Comparison of ENCODE assay signal across 22 cellular contexts in genomic region chr13:112825875-112826274, GRCh38.
DNase-seq lines count a peak whose midpoint lies in the region; ATAC-seq and TF ChIP-seq lines count a peak whose summit lies in the region.
"Had no signal": no experiment of that assay in that cellular context is flagged by ENCODE, and none has a peak within 500 bp of the region (broad histone marks: within the 10 kb centered on the region; RNA-seq: fewer than 3 reads in every experiment).

No MANE protein-coding gene starts in this region.

- no peak overlapping the region for H3K4ac ChIP-seq in H9 (ENCODE audit: low read depth, low read length)

- no peak overlapping the region for H4K8ac ChIP-seq in H9 (replicated peaks; ENCODE audit: insufficient read length, low read depth, low read length)

- no peak overlapping the region for H4K91ac ChIP-seq in H9 (ENCODE audit: insufficient read length, low read depth, low read length)

- H3K27me3 ChIP-seq in H9 (ENCODE audit: insufficient read depth, low read length): no peaks in the 10 kb centered on the region
- H3K27me3 ChIP-seq: BE2C, BLaER1 had no signal

- H3K27me3 Mint-ChIP-seq in H9 (ENCODE audit: low read depth): no peaks in the 10 kb centered on the region
- peaks cover 16% of the 10 kb centered on the region for H3K27me3 Mint-ChIP-seq in endothelial cell (ENCODE audit: unreplicated experiment)
- no peaks in the 10 kb centered on the region for H3K27me3 Mint-ChIP-seq in activated naive CD8-positive, alpha-beta T cell treated with anti-CD3 and anti-CD28 coated beads, Interleukin-2, amount 50 U/mL, for 24 hours
- H3K27me3 Mint-ChIP-seq: CD4-positive, CD25-positive, alpha-beta regulatory T cell had no signal

- H3K4me3 Mint-ChIP-seq in H9: no peak overlapping the region
- H3K4me3 Mint-ChIP-seq in endothelial cell (ENCODE audit: unreplicated experiment): peak overlapping the region; percentile 38
- no peak overlapping the region for H3K4me3 Mint-ChIP-seq in activated naive CD8-positive, alpha-beta T cell treated with anti-CD3 and anti-CD28 coated beads, Interleukin-2, amount 50 U/mL, for 24 hours
- H3K4me3 Mint-ChIP-seq: CD14-positive monocyte; CD4-positive, CD25-positive, alpha-beta regulatory T cell; CD8-positive, alpha-beta T cell had no signal

- no peak for DNase-seq in H9
- no peak for DNase-seq in endothelial cell (ENCODE audit: low spot score)
- peak; percentile 58 for DNase-seq in posterior vena cava (ENCODE audit: low spot score)
- DNase-seq in activated naive CD8-positive, alpha-beta T cell treated with anti-CD3 and anti-CD28 coated beads, Interleukin-2, amount 50 U/mL, for 24 hours: no peak
- DNase-seq in NCI-H187 (lab: John Stamatoyannopoulos, UW): no peak
- DNase-seq: 8988T; ACHN; BE2C; C1 segment of cervical spinal cord; CD4-positive, CD25-positive, alpha-beta regulatory T cell; CD8-positive, alpha-beta T cell; COR-L47; DMS 273 treated with DMSO at 0.1 percent for 48 hours; DMS153; DMS53; DMS79; DND-41; EL; GDM1 had no signal

- H4K20me1 ChIP-seq in H9 (ENCODE audit: control insufficient read depth, insufficient read depth, insufficient read length): no peaks in the 10 kb centered on the region
- H4K20me1 ChIP-seq: BLaER1 had no signal

- no peak overlapping the region for H3K14ac ChIP-seq in H9 (ENCODE audit: insufficient read depth, low read length)

- no peak overlapping the region for H2BK20ac ChIP-seq in H9 (ENCODE audit: low read depth, low read length, poor library complexity, severe bottlenecking)

- 0 out of 7 replicates have a peak overlapping the region, but pooled peaks of 2 of the 3 experiments have one; percentile 23 to 57 for H3K27ac Mint-ChIP-seq in H9
- H3K27ac Mint-ChIP-seq in endothelial cell (ENCODE audit: unreplicated experiment): peak overlapping the region; percentile 81
- H3K27ac Mint-ChIP-seq in activated naive CD8-positive, alpha-beta T cell treated with anti-CD3 and anti-CD28 coated beads, Interleukin-2, amount 50 U/mL, for 24 hours: no peak overlapping the region
- H3K27ac Mint-ChIP-seq: CD8-positive, alpha-beta T cell had no signal

- TF ChIP-seq CTCF in H9 (conservative IDR thresholded peaks at IDR 0.05) (no peak), endothelial cell (IDR thresholded peaks at IDR 0.05; ENCODE audit: unreplicated experiment) (no peak)

- H3K56ac ChIP-seq in H9 (ENCODE audit: insufficient read length, low read depth, low read length): no peak overlapping the region

- H2BK120ac ChIP-seq in H9 (ENCODE audit: low read depth, low read length, poor library complexity, severe bottlenecking): no peak overlapping the region

- H2AFZ ChIP-seq in H9 (ENCODE audit: low read length): no peak overlapping the region

- no peak overlapping the region for H3K18ac ChIP-seq in H9 (ENCODE audit: insufficient read length, low read depth, low read length)

- no peaks in the 10 kb centered on the region for H3K9me3 Mint-ChIP-seq in H9
- no peaks in the 10 kb centered on the region for H3K9me3 Mint-ChIP-seq in endothelial cell (ENCODE audit: unreplicated experiment)
- no peaks in the 10 kb centered on the region for H3K9me3 Mint-ChIP-seq in activated naive CD8-positive, alpha-beta T cell treated with anti-CD3 and anti-CD28 coated beads, Interleukin-2, amount 50 U/mL, for 24 hours
- H3K9me3 Mint-ChIP-seq: CD4-positive, CD25-positive, alpha-beta regulatory T cell; CD8-positive, alpha-beta T cell had no signal

- H3K79me2 ChIP-seq in H9 (ENCODE audit: insufficient read depth, low read length): no peaks in the 10 kb centered on the region

- no peak overlapping the region for H3K4me2 ChIP-seq in H9 (ENCODE audit: insufficient read depth, insufficient read length, low read length)
- H3K4me2 ChIP-seq: BLaER1 had no signal

- intact Hi-C loops in posterior vena cava (cut with DNase I): no loop called here

- H3K23me2 ChIP-seq in H9 (ENCODE audit: insufficient read length, low read depth, low read length, poor library complexity, severe bottlenecking): no peaks in the 10 kb centered on the region

- H4K5ac ChIP-seq in H9 (ENCODE audit: insufficient read length, low read depth, low read length): no peak overlapping the region

- H2AK5ac ChIP-seq in H9 (ENCODE audit: insufficient read length, low read length): no peak overlapping the region

- H3K27ac ChIP-seq in H9 (ENCODE audit: insufficient read length, low read depth, low read length): no peak overlapping the region
- H3K27ac ChIP-seq: BLaER1 had no signal

- H3K4me1 ChIP-seq in H9 (ENCODE audit: insufficient read depth, low read length): no peaks in the 10 kb centered on the region
- H3K4me1 ChIP-seq: BE2C had no signal

- no peak for ATAC-seq in activated naive CD8-positive, alpha-beta T cell treated with anti-CD3 and anti-CD28 coated beads, Interleukin-2, amount 50 U/mL, for 24 hours
- ATAC-seq: CD8-positive, alpha-beta T cell; GM12878 had no signal

- H3K9ac ChIP-seq in H9 (ENCODE audit: extremely low read depth, insufficient read length, low read length): no peak overlapping the region
- H3K9ac ChIP-seq: BLaER1 had no signal

- H2BK12ac ChIP-seq in H9 (ENCODE audit: insufficient read length, low read depth, low read length): no peak overlapping the region

- H3K9me3 ChIP-seq in H9 (ENCODE audit: control insufficient read depth, low read depth, low read length): no peaks in the 10 kb centered on the region
- H3K9me3 ChIP-seq: BE2C, BLaER1 had no signal

- H3K23ac ChIP-seq in H9 (ENCODE audit: insufficient read length, low read depth, low read length): no peak overlapping the region

- no peak overlapping the region for H2BK15ac ChIP-seq in H9 (ENCODE audit: low read depth, low read length)

- no peak overlapping the region for H2BK5ac ChIP-seq in H9 (ENCODE audit: insufficient read length, low read length)

- H3K4me1 Mint-ChIP-seq in H9: no peaks in the 10 kb centered on the region
- peaks cover 38% of the 10 kb centered on the region for H3K4me1 Mint-ChIP-seq in endothelial cell (ENCODE audit: unreplicated experiment)
- no peaks in the 10 kb centered on the region for H3K4me1 Mint-ChIP-seq in activated naive CD8-positive, alpha-beta T cell treated with anti-CD3 and anti-CD28 coated beads, Interleukin-2, amount 50 U/mL, for 24 hours
- H3K4me1 Mint-ChIP-seq: CD14-positive monocyte; CD4-positive, CD25-positive, alpha-beta regulatory T cell had no signal

- H3K36me3 Mint-ChIP-seq in H9 (ENCODE audit: insufficient read depth in 1 of 3, low read depth in 3 of 3) (peaks cover 27 to 78% (median 77%) of the 10 kb centered on the region in 3 experiments; a peak in 6 of 7 replicates), endothelial cell (ENCODE audit: low read depth, unreplicated experiment) (peaks cover 71% of the 10 kb centered on the region)
- peaks cover 13% of the 10 kb centered on the region for H3K36me3 Mint-ChIP-seq in activated naive CD8-positive, alpha-beta T cell treated with anti-CD3 and anti-CD28 coated beads, Interleukin-2, amount 50 U/mL, for 24 hours (ENCODE audit: low read depth)

- WGBS in H9 (ENCODE audit: extremely low coverage, insufficient read length, low lambda C conversion rate): no CpG with 5 or more reads among the region's 6 CpGs

- no peaks in the 10 kb centered on the region for H3K79me1 ChIP-seq in H9 (ENCODE audit: insufficient read depth, low read depth, low read length, poor library complexity, severe bottlenecking)

- no peak overlapping the region for H3T11ph ChIP-seq in H9 (ENCODE audit: low read length)
